Comparison of ENCODE assay signal across 20 cellular contexts in genomic region chr2:126792993-126793392, GRCh38.
DNase-seq lines count a peak whose midpoint lies in the region; TF ChIP-seq lines count a peak whose summit lies in the region.
"Had no signal": no experiment of that assay in that cellular context is flagged by ENCODE, and none has a peak within 500 bp of the region (broad histone marks: within the 10 kb centered on the region; RNA-seq: fewer than 3 reads in every experiment).

No MANE protein-coding gene starts in this region.

- H3K27me3 Mint-ChIP-seq in osteocyte (ENCODE audit: unreplicated experiment) = peaks cover 17% of the 10 kb centered on the region

- H3K4me1 Mint-ChIP-seq in osteocyte (ENCODE audit: unreplicated experiment) = no peaks in the 10 kb centered on the region

- H3K4me3 Mint-ChIP-seq in osteocyte (ENCODE audit: unreplicated experiment) = no peak overlapping the region
- H3K4me3 Mint-ChIP-seq: CD8-positive, alpha-beta T cell; GM23338; IgD-negative memory B cell had no signal

- no peaks in the 10 kb centered on the region for H3K36me3 Mint-ChIP-seq in osteocyte (ENCODE audit: unreplicated experiment)
- H3K36me3 Mint-ChIP-seq: CD8-positive, alpha-beta T cell; IgD-negative memory B cell had no signal

- H3K36me3 ChIP-seq in H7 (replicated peaks; ENCODE audit: control insufficient read depth, insufficient read depth, low read length) = no peaks in the 10 kb centered on the region

- no peaks in the 10 kb centered on the region; the same call in none of the 2 replicates for H3K27me3 ChIP-seq in H7 (ENCODE audit: control insufficient read depth, insufficient read depth, low read length)

- H3K4me3 ChIP-seq in H7 (ENCODE audit: insufficient read depth, low read depth, low read length) (no peak overlapping the region), coronary artery (no peak overlapping the region)
- H3K4me3 ChIP-seq: GM23338, PC-9 had no signal

- H3K9me3 Mint-ChIP-seq in osteocyte (ENCODE audit: unreplicated experiment) = no peaks in the 10 kb centered on the region
- H3K9me3 Mint-ChIP-seq: CD8-positive, alpha-beta T cell; GM23338; IgD-negative memory B cell had no signal

- peak; percentile 5 for DNase-seq in activated CD4-positive, CD25-positive, alpha-beta regulatory T cell treated with anti-CD3 and anti-CD28 coated beads, Interleukin-2, amount 50 U/mL, for 72 hours
- DNase-seq in activated CD4-positive, CD25-positive, alpha-beta regulatory T cell (lab: John Stamatoyannopoulos, UW) = no peak
- DNase-seq in H7 = peak; percentile 6
- DNase-seq in coronary artery (ENCODE audit: low spot score) = peak; percentile 45
- peak; percentile 51 for DNase-seq in osteocyte (ENCODE audit: extremely low spot score, unreplicated experiment)
- DNase-seq in activated CD4-positive, alpha-beta T cell treated with anti-CD3 and anti-CD28 coated beads for 48 hours = no peak
- DNase-seq in GM13977 (ENCODE audit: low spot score) = no peak
- no peak for DNase-seq in RPMI8226
- DNase-seq: AML-193, C1 segment of cervical spinal cord, Karpas-422, NCI-H1694 treated with DMSO at 0.1 percent for 48 hours, NCI-H2081 treated with DMSO at 0.1 percent for 48 hours, NCI-H2171 treated with DMSO at 0.1 percent for 48 hours, NCI-H446 treated with DMSO at 0.1 percent for 48 hours, NCI-H69, PC-9 had no signal

- no peak overlapping the region for H3K27ac ChIP-seq in coronary artery
- H3K27ac ChIP-seq: PC-9 had no signal

- in situ Hi-C loops in GM13977 (cut with MboI; ENCODE audit: low pct_unique_long_range_greater_than_20kb, low sequenced_read_pairs, unreplicated experiment) = loop anchor here (25.0 kb wide), 1 partner anchor 531 kb away; no protein-coding TSS in a partner anchor

- no peak for TF ChIP-seq CTCF in coronary artery (IDR thresholded peaks at IDR 0.05)
- no peak for TF ChIP-seq CTCF in osteocyte (IDR thresholded peaks at IDR 0.05)
- no peak for TF ChIP-seq CTCF in GM13977 (IDR thresholded peaks at IDR 0.05; ENCODE audit: extremely low read depth, insufficient read depth, missing control alignments)

- H3K27ac Mint-ChIP-seq in osteocyte (ENCODE audit: unreplicated experiment) = no peak overlapping the region
- H3K27ac Mint-ChIP-seq: CD8-positive, alpha-beta T cell; GM23338; IgD-negative memory B cell had no signal

Comparison
In these comparisons a context has a peak if more than half of its experiments do, and no peak if none do; other contexts are left out.
1. DNase-seq: peak in activated CD4-positive, CD25-positive, alpha-beta regulatory T cell treated with anti-CD3 and anti-CD28 coated beads, Interleukin-2, amount 50 U/mL, for 72 hours (single experiment), H7 (single experiment), coronary artery (single experiment) and osteocyte (single experiment); none in activated CD4-positive, CD25-positive, alpha-beta regulatory T cell (0 of 4), activated CD4-positive, alpha-beta T cell treated with anti-CD3 and anti-CD28 coated beads for 48 hours (single experiment), GM13977 (single experiment) and RPMI8226 (single experiment).